24 cellular contexts compared by ENCODE assay signal in genomic region chrX:132539611-132540010, GRCh38.
"Had no signal": no experiment of that assay in that cellular context is flagged by ENCODE, and none has a peak within 500 bp of the region (broad histone marks: within the 10 kb centered on the region; RNA-seq: fewer than 3 reads in every experiment).

No MANE protein-coding gene starts in this region.

- H3K9ac ChIP-seq: neural progenitor cell, parathyroid adenoma had no signal

- H3K79me2 ChIP-seq: parathyroid adenoma had no signal

- H3K4me2 ChIP-seq: neural progenitor cell had no signal

- H3K9me3 ChIP-seq: ovary, psoas muscle, right lobe of liver, sigmoid colon, stomach, thoracic aorta, tibial artery, transverse colon, upper lobe of right lung, uterus had no signal

- H3K27ac ChIP-seq: neural progenitor cell, ovary, parathyroid adenoma, psoas muscle, right lobe of liver, sigmoid colon, stomach, thoracic aorta, tibial artery, transverse colon, upper lobe of right lung, uterus had no signal

- H3K27me3 ChIP-seq: neural progenitor cell, ovary, sigmoid colon, stomach, tibial artery, transverse colon, upper lobe of right lung had no signal

- H3K4me3 ChIP-seq: neural progenitor cell, ovary, psoas muscle, right lobe of liver, sigmoid colon, stomach, thoracic aorta, tibial artery, transverse colon, upper lobe of right lung, uterus had no signal

- DNase-seq: natural killer cell; occipital lobe; ovary; posterior cingulate gyrus; psoas muscle; right cardiac atrium; right lobe of liver; sigmoid colon; small intestine; stimulated activated CD4-positive, alpha-beta T cell treated with anti-CD3 and anti-CD28 coated beads, Interleukin-15, amount 100 ng/mL, for 24 hours; stimulated activated CD4-positive, alpha-beta T cell treated with anti-CD3 and anti-CD28 coated beads, Interleukin-2, amount 100 ng/mL, for 24 hours; stimulated activated CD4-positive, alpha-beta T cell treated with anti-CD3 and anti-CD28 coated beads, Interleukin-2, amount 100 ng/mL, for 48 hours; stimulated activated CD4-positive, alpha-beta T cell treated with anti-CD3 and anti-CD28 coated beads, Interleukin-4, amount 100 ng/mL, for 24 hours; stimulated activated naive B cell treated with anti-CD40 and anti-IgM and Interleukin-4, amounts not matched to agents 10 μg/mL and 1 μg/mL and 100 μg/mL, for 72 hours; stimulated activated naive CD4-positive, alpha-beta T cell treated with Interleukin-2 at 50 U/mL for 16 hours; stomach; tibial artery; transverse colon; upper lobe of right lung; uterus had no signal

- H3K4me1 ChIP-seq: neural progenitor cell, parathyroid adenoma, psoas muscle, right lobe of liver, sigmoid colon, stomach, tibial artery, transverse colon, upper lobe of right lung, uterus had no signal

- H3K36me3 ChIP-seq: neural progenitor cell, ovary, right lobe of liver, sigmoid colon, stomach, thoracic aorta, tibial artery, transverse colon, upper lobe of right lung, uterus had no signal

- H2AFZ ChIP-seq: neural progenitor cell, parathyroid adenoma had no signal

- ATAC-seq: natural killer cell; psoas muscle; right cardiac atrium; right lobe of liver; stimulated activated effector memory CD8-positive, alpha-beta T cell treated with anti-CD3 and anti-CD28 coated beads, Interleukin-12 subunit alpha, Interleukin-12 subunit beta, amount 100 ng/mL, for 72 hours; stimulated activated naive B cell treated with anti-CD40 and anti-IgM and Interleukin-4, amounts not matched to agents 10 μg/mL and 1 μg/mL and 100 μg/mL, for 72 hours; upper lobe of right lung had no signal
